Comparison of ENCODE assay signal across 11 cellular contexts in the genomic region with DNA sequence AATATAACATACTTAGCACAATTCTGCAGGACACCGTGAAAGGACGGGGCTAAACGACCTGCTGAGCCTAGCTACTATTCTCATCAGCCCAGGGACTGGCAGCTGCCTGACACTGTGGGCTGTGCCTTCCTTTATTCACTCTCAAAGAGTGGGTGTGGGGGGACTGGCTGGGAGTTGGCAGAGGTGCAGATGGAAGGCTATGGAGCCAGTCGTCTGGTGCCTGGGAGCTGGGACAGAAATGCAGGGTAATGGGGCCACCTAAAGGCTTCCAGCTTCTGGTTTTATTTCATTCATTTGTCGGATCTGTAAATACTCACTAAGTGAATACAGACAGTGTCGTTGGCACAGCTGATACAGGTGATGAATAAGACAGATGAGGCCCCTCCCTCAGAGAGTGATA. TPM values are rescaled to one million over a fixed set of nuclear protein-coding genes. Genes with fewer than 3 reads are reported as not detected.
DNase-seq lines count a peak whose midpoint lies in the region; ATAC-seq lines count a peak whose summit lies in the region.
"Had no signal": no experiment of that assay in that cellular context is flagged by ENCODE, and none has a peak within 500 bp of the region (broad histone marks: within the 10 kb centered on the region; RNA-seq: fewer than 3 reads in every experiment).

No MANE protein-coding gene starts in this region.

- no peaks in the 10 kb centered on the region for H3K27me3 ChIP-seq in aorta (ENCODE audit: control insufficient read depth in 1 of 2, insufficient read depth in 2 of 2, low read length in 1 of 2)
- H3K27me3 ChIP-seq: BLaER1 had no signal

- CTCF ChIA-PET in activated CD4-positive, alpha-beta T cell treated with anti-CD3 and anti-CD28 coated beads, Interleukin-2, amount 10 ng/mL, durations not matched to agents 7 days and 5 days (lab: Charles Lee), result no interaction called here

- H3K4me3 ChIP-seq in aorta (ENCODE audit: low read length in 2 of 2), result no peak overlapping the region
- H3K4me3 ChIP-seq: BLaER1 had no signal

- ATAC-seq in stimulated activated naive CD8-positive, alpha-beta T cell treated with anti-CD3 and anti-CD28 coated beads, Interleukin-15, amount 100 ng/mL, for 72 hours, result no peak
- ATAC-seq in stimulated activated naive CD8-positive, alpha-beta T cell treated with anti-CD3 and anti-CD28 coated beads, Interleukin-15, Interleukin-2, amounts not matched to agents 100 U/mL and 50 U/mL, for 24 hours, result no peak
- ATAC-seq in aorta (ENCODE audit: low FRiP score) (peak; percentile 53), HG03460 (IDR thresholded peaks at IDR 0.05; ENCODE audit: unreplicated experiment) (no peak)

- no peaks in the 10 kb centered on the region for H3K4me1 ChIP-seq in aorta (ENCODE audit: control insufficient read depth in 1 of 2, insufficient read depth in 2 of 2, low read length in 2 of 2)

- H3K27me3 Mint-ChIP-seq in stimulated activated naive CD8-positive, alpha-beta T cell treated with anti-CD3 and anti-CD28 coated beads, Interleukin-15, amount 100 ng/mL, for 72 hours, result no peaks in the 10 kb centered on the region
- H3K27me3 Mint-ChIP-seq in activated T-helper 1 cell treated with anti-CD3 and anti-CD28 coated beads, Interleukin-12 subunit alpha, Interleukin-12 subunit beta, Interleukin-2, Interleukin-4 antibody, amounts not matched to agents 30 ng/mL and 10 ng/mL and 1 ng/mL, durations not matched to agents 14 hours and 24 hours and 36 hours (ENCODE audit: insufficient read depth), result no peaks in the 10 kb centered on the region
- H3K27me3 Mint-ChIP-seq in activated CD4-positive, alpha-beta T cell treated with anti-CD3 and anti-CD28 coated beads, Interleukin-2, amount 10 ng/mL, durations not matched to agents 7 days and 5 days, result no peaks in the 10 kb centered on the region

- H3K36me3 ChIP-seq in aorta (ENCODE audit: control insufficient read depth in 1 of 2, insufficient read depth in 2 of 2, low read length in 1 of 2), result peaks cover 0 to 2% of the 10 kb centered on the region in 2 donors

- peaks cover 52% of the 10 kb centered on the region for H3K4me1 Mint-ChIP-seq in stimulated activated naive CD8-positive, alpha-beta T cell treated with anti-CD3 and anti-CD28 coated beads, Interleukin-15, amount 100 ng/mL, for 72 hours
- H3K4me1 Mint-ChIP-seq in activated T-helper 1 cell treated with anti-CD3 and anti-CD28 coated beads, Interleukin-12 subunit alpha, Interleukin-12 subunit beta, Interleukin-2, Interleukin-4 antibody, amounts not matched to agents 30 ng/mL and 10 ng/mL and 1 ng/mL, durations not matched to agents 14 hours and 24 hours and 36 hours (ENCODE audit: low read depth), result peaks cover 41% of the 10 kb centered on the region
- peaks cover 34% of the 10 kb centered on the region for H3K4me1 Mint-ChIP-seq in activated CD4-positive, alpha-beta T cell treated with anti-CD3 and anti-CD28 coated beads, Interleukin-2, amount 10 ng/mL, durations not matched to agents 7 days and 5 days

- H3K36me3 Mint-ChIP-seq in activated T-helper 1 cell treated with anti-CD3 and anti-CD28 coated beads, Interleukin-12 subunit alpha, Interleukin-12 subunit beta, Interleukin-2, Interleukin-4 antibody, amounts not matched to agents 30 ng/mL and 10 ng/mL and 1 ng/mL, durations not matched to agents 14 hours and 24 hours and 36 hours (ENCODE audit: low read depth), result peaks cover 42% of the 10 kb centered on the region
- H3K36me3 Mint-ChIP-seq in activated CD4-positive, alpha-beta T cell treated with anti-CD3 and anti-CD28 coated beads, Interleukin-2, amount 10 ng/mL, durations not matched to agents 7 days and 5 days (ENCODE audit: low read depth), result peaks cover 56% of the 10 kb centered on the region

- peak overlapping the region; percentile 22 to 72 for H3K27ac Mint-ChIP-seq in stimulated activated naive CD8-positive, alpha-beta T cell treated with anti-CD3 and anti-CD28 coated beads, Interleukin-15, amount 100 ng/mL, for 72 hours
- peak overlapping the region; percentile 75 for H3K27ac Mint-ChIP-seq in activated T-helper 1 cell treated with anti-CD3 and anti-CD28 coated beads, Interleukin-12 subunit alpha, Interleukin-12 subunit beta, Interleukin-2, Interleukin-4 antibody, amounts not matched to agents 30 ng/mL and 10 ng/mL and 1 ng/mL, durations not matched to agents 14 hours and 24 hours and 36 hours
- H3K27ac Mint-ChIP-seq in activated CD4-positive, alpha-beta T cell treated with anti-CD3 and anti-CD28 coated beads, Interleukin-2, amount 10 ng/mL, durations not matched to agents 7 days and 5 days, result no peak overlapping the region

- 19 to 29% methylated on average over 6 of the region's 6 CpGs for WGBS in aorta, 2 donors

- POLR2A ChIA-PET in activated CD4-positive, alpha-beta T cell treated with anti-CD3 and anti-CD28 coated beads, Interleukin-2, amount 10 ng/mL, durations not matched to agents 7 days and 5 days (lab: Charles Lee), result no interaction called here

- no peak overlapping the region for H3K4me3 Mint-ChIP-seq in stimulated activated naive CD8-positive, alpha-beta T cell treated with anti-CD3 and anti-CD28 coated beads, Interleukin-15, amount 100 ng/mL, for 72 hours
- no peak overlapping the region for H3K4me3 Mint-ChIP-seq in activated T-helper 1 cell treated with anti-CD3 and anti-CD28 coated beads, Interleukin-12 subunit alpha, Interleukin-12 subunit beta, Interleukin-2, Interleukin-4 antibody, amounts not matched to agents 30 ng/mL and 10 ng/mL and 1 ng/mL, durations not matched to agents 14 hours and 24 hours and 36 hours
- no peak overlapping the region for H3K4me3 Mint-ChIP-seq in activated CD4-positive, alpha-beta T cell treated with anti-CD3 and anti-CD28 coated beads, Interleukin-2, amount 10 ng/mL, durations not matched to agents 7 days and 5 days

- no peak overlapping the region for H3K27ac ChIP-seq in aorta (ENCODE audit: low read depth in 1 of 2, low read length in 2 of 2)
- H3K27ac ChIP-seq: BLaER1 had no signal

- no peaks in the 10 kb centered on the region for H3K9me3 ChIP-seq in aorta (ENCODE audit: control insufficient read depth, low read length)
- H3K9me3 ChIP-seq: BLaER1 had no signal

- DNase-seq in stimulated activated naive CD8-positive, alpha-beta T cell treated with anti-CD3 and anti-CD28 coated beads, Interleukin-15, amount 100 ng/mL, for 72 hours, result no peak
- DNase-seq in stimulated activated naive CD8-positive, alpha-beta T cell treated with anti-CD3 and anti-CD28 coated beads, Interleukin-15, Interleukin-2, amounts not matched to agents 100 U/mL and 50 U/mL, for 24 hours, result no peak
- DNase-seq in activated T-helper 1 cell treated with anti-CD3 and anti-CD28 coated beads, Interleukin-12 subunit alpha, Interleukin-12 subunit beta, Interleukin-2, Interleukin-4 antibody, amounts not matched to agents 30 ng/mL and 10 ng/mL and 1 ng/mL, durations not matched to agents 14 hours and 24 hours and 36 hours (ENCODE audit: low spot score), result no peak
- DNase-seq in iPS-NIHi7 (ENCODE audit: extremely low spot score) (peak; percentile 36), aorta (no peak), DMS79 (lab: John Stamatoyannopoulos, UW) (no peak)
- DNase-seq in activated CD4-positive, alpha-beta T cell treated with anti-CD3 and anti-CD28 coated beads, Interleukin-2, amount 10 ng/mL, durations not matched to agents 7 days and 5 days, result no peak
- DNase-seq: IMR-90, NCI-H446 treated with DMSO at 0.1 percent for 48 hours had no signal

- intact Hi-C loops in activated T-helper 1 cell treated with anti-CD3 and anti-CD28 coated beads, Interleukin-12 subunit alpha, Interleukin-12 subunit beta, Interleukin-2, Interleukin-4 antibody, amounts not matched to agents 30 ng/mL and 10 ng/mL and 1 ng/mL, durations not matched to agents 14 hours and 24 hours and 36 hours (cut with micrococcal nuclease), result no loop called here
- intact Hi-C loops in aorta (cut with DNase I), result no loop called here

- no peaks in the 10 kb centered on the region for H3K9me3 Mint-ChIP-seq in stimulated activated naive CD8-positive, alpha-beta T cell treated with anti-CD3 and anti-CD28 coated beads, Interleukin-15, amount 100 ng/mL, for 72 hours
- H3K9me3 Mint-ChIP-seq in activated T-helper 1 cell treated with anti-CD3 and anti-CD28 coated beads, Interleukin-12 subunit alpha, Interleukin-12 subunit beta, Interleukin-2, Interleukin-4 antibody, amounts not matched to agents 30 ng/mL and 10 ng/mL and 1 ng/mL, durations not matched to agents 14 hours and 24 hours and 36 hours, result no peaks in the 10 kb centered on the region
- no peaks in the 10 kb centered on the region for H3K9me3 Mint-ChIP-seq in activated CD4-positive, alpha-beta T cell treated with anti-CD3 and anti-CD28 coated beads, Interleukin-2, amount 10 ng/mL, durations not matched to agents 7 days and 5 days

RNA-seq across cellular contexts. Expression of a gene that starts 56.0 kb away (rescaled TPM):
- total RNA-seq in activated T-helper 1 cell treated with anti-CD3 and anti-CD28 coated beads, Interleukin-12 subunit alpha, Interleukin-12 subunit beta, Interleukin-2, Interleukin-4 antibody, amounts not matched to agents 30 ng/mL and 10 ng/mL and 1 ng/mL, durations not matched to agents 14 hours and 24 hours and 36 hours, result 29.3 and 29.8 TPM in 2 replicates
- 10 to 100 TPM; 39.8 to 45.3 TPM for total RNA-seq in aorta
- polyA plus RNA-seq in aorta, result 100 to 1,000 TPM in 1 of 2 donors, 10 to 100 TPM in 1; 56.5 to 101 TPM
- total RNA-seq in activated CD4-positive, alpha-beta T cell treated with anti-CD3 and anti-CD28 coated beads, Interleukin-2, amount 10 ng/mL, durations not matched to agents 7 days and 5 days, result 10 to 100 TPM; 16.1 to 16.4 TPM
